ENCODE assay signal across 13 cellular contexts in the genomic region with DNA sequence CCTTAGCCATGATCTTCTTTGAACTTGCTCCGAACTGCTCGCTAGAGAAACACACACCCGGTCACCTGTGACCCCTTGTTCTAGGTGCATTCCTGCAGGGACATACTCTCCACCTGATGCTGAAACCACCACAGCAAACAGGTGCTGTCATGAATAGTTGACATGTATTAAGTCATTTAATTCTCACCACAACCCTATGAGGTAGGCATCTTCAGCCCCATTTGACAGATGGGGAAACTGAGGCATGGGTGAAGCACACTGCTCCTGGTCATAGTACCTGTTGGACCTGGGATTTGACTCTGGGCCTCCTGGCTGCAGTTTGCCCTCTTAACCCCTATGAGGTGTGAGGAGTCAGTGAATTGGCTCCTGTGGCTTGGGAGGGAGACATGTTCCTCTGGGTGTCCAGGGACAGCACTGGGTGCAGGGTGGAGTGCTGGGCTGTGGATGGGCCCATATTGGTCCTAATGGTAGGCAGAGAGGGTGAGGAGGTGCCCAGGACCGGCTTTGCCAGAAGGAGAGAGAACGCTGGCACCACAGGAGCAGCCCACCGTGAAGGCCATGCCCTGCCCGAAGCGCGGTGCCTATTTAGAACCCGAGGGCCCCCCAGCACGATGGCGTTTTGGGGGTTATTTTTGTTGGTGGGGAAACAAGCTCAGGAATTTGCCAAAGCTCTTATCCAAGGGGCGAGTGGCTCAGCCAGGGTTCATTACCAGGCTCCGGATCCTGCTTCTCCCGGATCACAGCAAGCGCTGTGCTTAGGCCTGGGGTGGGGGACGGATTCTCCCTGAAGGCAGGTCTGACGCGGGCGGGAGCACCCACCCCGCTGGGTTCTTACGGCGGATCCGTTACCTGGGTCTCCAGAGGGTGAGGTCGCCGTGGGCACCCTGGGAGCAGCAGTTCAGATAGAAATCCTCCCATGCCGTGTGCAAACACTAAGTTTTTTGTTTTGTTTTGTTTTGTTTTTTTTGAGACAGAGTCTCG.
"Had no signal": no experiment of that assay in that cellular context is flagged by ENCODE, and none has a peak within 500 bp of the region (broad histone marks: within the 10 kb centered on the region; RNA-seq: fewer than 3 reads in every experiment).

No MANE protein-coding gene starts in this region.

- H3K27ac Mint-ChIP-seq: activated CD4-positive, alpha-beta memory T cell treated with anti-CD3 and anti-CD28 coated beads, Interleukin-2, amount 10 ng/mL, durations not matched to agents 7 days and 5 days; activated naive CD8-positive, alpha-beta T cell treated with anti-CD3 and anti-CD28 coated beads, Interleukin-2, amount 50 U/mL, for 24 hours; activated T-cell treated with anti-CD3 and anti-CD28 coated beads, Interleukin-2, amount 50 U/mL, for 72 hours; stimulated activated effector memory CD8-positive, alpha-beta T cell treated with anti-CD3 and anti-CD28 coated beads, Interleukin-12 subunit alpha, Interleukin-12 subunit beta, amount 100 ng/mL, for 72 hours had no signal

- H3K4me3 ChIP-seq: colonic mucosa, heart right ventricle, left ventricle myocardium inferior, smooth muscle cell, tibial nerve had no signal

- H3K27me3 ChIP-seq: colonic mucosa had no signal

- DNase-seq: activated CD4-positive, alpha-beta memory T cell treated with anti-CD3 and anti-CD28 coated beads, Interleukin-2, amount 10 ng/mL, durations not matched to agents 7 days and 5 days; activated CD4-positive, alpha-beta T cell treated with anti-CD3 and anti-CD28 coated beads for 1 hour; activated naive CD8-positive, alpha-beta T cell treated with anti-CD3 and anti-CD28 coated beads, Interleukin-2, amount 50 U/mL, for 24 hours; activated T-cell treated with anti-CD3 and anti-CD28 coated beads, Interleukin-2, amount 50 U/mL, for 72 hours; colonic mucosa; heart right ventricle; left ventricle myocardium inferior; mesenchymal stem cell; SW 1271; T1000 had no signal

- H3K27ac ChIP-seq: colonic mucosa, heart right ventricle, left ventricle myocardium inferior, tibial nerve had no signal

- H3K9me3 Mint-ChIP-seq: activated CD4-positive, alpha-beta memory T cell treated with anti-CD3 and anti-CD28 coated beads, Interleukin-2, amount 10 ng/mL, durations not matched to agents 7 days and 5 days; activated naive CD8-positive, alpha-beta T cell treated with anti-CD3 and anti-CD28 coated beads, Interleukin-2, amount 50 U/mL, for 24 hours; activated T-cell treated with anti-CD3 and anti-CD28 coated beads, Interleukin-2, amount 50 U/mL, for 72 hours; stimulated activated effector memory CD8-positive, alpha-beta T cell treated with anti-CD3 and anti-CD28 coated beads, Interleukin-12 subunit alpha, Interleukin-12 subunit beta, amount 100 ng/mL, for 72 hours had no signal

- H3K4me1 ChIP-seq: colonic mucosa had no signal

- H3K9me3 ChIP-seq: colonic mucosa, heart right ventricle, left ventricle myocardium inferior, tibial nerve had no signal

- H3K4me2 ChIP-seq: smooth muscle cell had no signal

- H3K36me3 ChIP-seq: colonic mucosa had no signal

- H3K4me3 Mint-ChIP-seq: activated CD4-positive, alpha-beta memory T cell treated with anti-CD3 and anti-CD28 coated beads, Interleukin-2, amount 10 ng/mL, durations not matched to agents 7 days and 5 days; activated naive CD8-positive, alpha-beta T cell treated with anti-CD3 and anti-CD28 coated beads, Interleukin-2, amount 50 U/mL, for 24 hours; activated T-cell treated with anti-CD3 and anti-CD28 coated beads, Interleukin-2, amount 50 U/mL, for 72 hours; stimulated activated effector memory CD8-positive, alpha-beta T cell treated with anti-CD3 and anti-CD28 coated beads, Interleukin-12 subunit alpha, Interleukin-12 subunit beta, amount 100 ng/mL, for 72 hours had no signal
